15 cellular contexts compared by ENCODE assay signal in genomic region chr7:78363866-78364265, GRCh38.
"Had no signal": no experiment of that assay in that cellular context is flagged by ENCODE, and none has a peak within 500 bp of the region (broad histone marks: within the 10 kb centered on the region; RNA-seq: fewer than 3 reads in every experiment).

No MANE protein-coding gene starts in this region.

- H3K36me3 Mint-ChIP-seq: activated naive CD4-positive, alpha-beta T cell treated with anti-CD3 and anti-CD28 coated beads, Interleukin-2, amount 50 U/mL, for 72 hours; immature natural killer cell; memory B cell had no signal

- H3K9me3 Mint-ChIP-seq: activated T-helper 1 cell treated with anti-CD3 and anti-CD28 coated beads, Interleukin-12 subunit alpha, Interleukin-12 subunit beta, Interleukin-2, Interleukin-4 antibody, amounts not matched to agents 30 ng/mL and 10 ng/mL and 1 ng/mL, durations not matched to agents 14 hours and 24 hours and 36 hours had no signal

- DNase-seq: activated CD4-positive, alpha-beta T cell treated with anti-CD3 and anti-CD28 coated beads, Interleukin-2, amount 50 U/mL, for 48 hours; activated gamma-delta T cell treated with Interleukin-2 at 50 U/mL for 16 hours; adrenal gland; cerebellar nuclear complex; cortex of kidney; heart right ventricle; immature natural killer cell; stimulated activated naive CD8-positive, alpha-beta T cell treated with anti-CD3 and anti-CD28 coated beads, Interleukin-15, amount 100 ng/mL, for 72 hours had no signal

- H3K36me3 ChIP-seq: adrenal gland, gastroesophageal sphincter, heart right ventricle, prostate gland, right atrium auricular region, upper lobe of left lung had no signal

- H3K4me3 Mint-ChIP-seq: activated T-helper 1 cell treated with anti-CD3 and anti-CD28 coated beads, Interleukin-12 subunit alpha, Interleukin-12 subunit beta, Interleukin-2, Interleukin-4 antibody, amounts not matched to agents 30 ng/mL and 10 ng/mL and 1 ng/mL, durations not matched to agents 14 hours and 24 hours and 36 hours; immature natural killer cell; memory B cell; stimulated activated naive CD8-positive, alpha-beta T cell treated with anti-CD3 and anti-CD28 coated beads, Interleukin-15, amount 100 ng/mL, for 72 hours had no signal

- ATAC-seq: activated naive CD4-positive, alpha-beta T cell treated with anti-CD3 and anti-CD28 coated beads, Interleukin-2, amount 50 U/mL, for 72 hours; gastroesophageal sphincter; heart right ventricle; stimulated activated naive CD8-positive, alpha-beta T cell treated with anti-CD3 and anti-CD28 coated beads, Interleukin-15, amount 100 ng/mL, for 72 hours had no signal

- H3K4me1 Mint-ChIP-seq: immature natural killer cell; memory B cell; stimulated activated naive CD8-positive, alpha-beta T cell treated with anti-CD3 and anti-CD28 coated beads, Interleukin-15, amount 100 ng/mL, for 72 hours had no signal

- H3K9me3 ChIP-seq: adrenal gland, gastroesophageal sphincter, heart right ventricle, prostate gland, right atrium auricular region, upper lobe of left lung had no signal

- H3K27me3 ChIP-seq: adrenal gland, gastroesophageal sphincter, heart right ventricle, right atrium auricular region, upper lobe of left lung had no signal

- H3K4me1 ChIP-seq: adrenal gland, gastroesophageal sphincter, heart right ventricle, prostate gland, right atrium auricular region, upper lobe of left lung had no signal

- H3K27me3 Mint-ChIP-seq: memory B cell; stimulated activated naive CD8-positive, alpha-beta T cell treated with anti-CD3 and anti-CD28 coated beads, Interleukin-15, amount 100 ng/mL, for 72 hours had no signal

- H3K4me3 ChIP-seq: adrenal gland, gastroesophageal sphincter, heart right ventricle, prostate gland, right atrium auricular region, upper lobe of left lung had no signal

- H3K27ac ChIP-seq: adrenal gland, gastroesophageal sphincter, heart right ventricle, prostate gland, right atrium auricular region, upper lobe of left lung had no signal

- H3K27ac Mint-ChIP-seq: activated naive CD4-positive, alpha-beta T cell treated with anti-CD3 and anti-CD28 coated beads, Interleukin-2, amount 50 U/mL, for 72 hours; activated T-helper 1 cell treated with anti-CD3 and anti-CD28 coated beads, Interleukin-12 subunit alpha, Interleukin-12 subunit beta, Interleukin-2, Interleukin-4 antibody, amounts not matched to agents 30 ng/mL and 10 ng/mL and 1 ng/mL, durations not matched to agents 14 hours and 24 hours and 36 hours; immature natural killer cell; memory B cell had no signal
